In genomic region chr10:131025333-131025732, GRCh38 we compare ENCODE assay signal across 26 cellular contexts.
"Had no signal": no experiment of that assay in that cellular context is flagged by ENCODE, and none has a peak within 500 bp of the region (broad histone marks: within the 10 kb centered on the region; RNA-seq: fewer than 3 reads in every experiment).

No MANE protein-coding gene starts in this region.

- H3K4me3 ChIP-seq: adrenal gland, body of pancreas, colonic mucosa had no signal

- H3K27ac Mint-ChIP-seq: activated CD4-positive, alpha-beta memory T cell treated with anti-CD3 and anti-CD28 coated beads, Interleukin-2, amount 10 ng/mL, durations not matched to agents 7 days and 5 days; activated CD4-positive, alpha-beta T cell treated with anti-CD3 and anti-CD28 coated beads for 36 hours; activated CD4-positive, alpha-beta T cell treated with anti-CD3 and anti-CD28 coated beads, Interleukin-2, amount 10 ng/mL, durations not matched to agents 7 days and 5 days; activated naive CD4-positive, alpha-beta T cell treated with anti-CD3 and anti-CD28 coated beads for 36 hours; activated naive CD4-positive, alpha-beta T cell treated with anti-CD3 and anti-CD28 coated beads, Interleukin-2, amount 50 U/mL, for 24 hours; activated naive CD8-positive, alpha-beta T cell treated with anti-CD3 and anti-CD28 coated beads for 36 hours; activated naive CD8-positive, alpha-beta T cell treated with anti-CD3 and anti-CD28 coated beads, Interleukin-2, amount 50 U/mL, for 24 hours; activated T-cell treated with anti-CD3 and anti-CD28 coated beads, Interleukin-2, amount 50 U/mL, for 24 hours; activated T-cell treated with anti-CD3 and anti-CD28 coated beads, Interleukin-2, amount 50 U/mL, for 72 hours had no signal

- H3K27me3 Mint-ChIP-seq: activated CD4-positive, alpha-beta memory T cell treated with anti-CD3 and anti-CD28 coated beads, Interleukin-2, amount 10 ng/mL, durations not matched to agents 7 days and 5 days; activated CD4-positive, alpha-beta T cell treated with anti-CD3 and anti-CD28 coated beads, Interleukin-2, amount 10 ng/mL, durations not matched to agents 7 days and 5 days; activated naive CD4-positive, alpha-beta T cell treated with anti-CD3 and anti-CD28 coated beads, Interleukin-2, amount 50 U/mL, for 24 hours; activated naive CD8-positive, alpha-beta T cell treated with anti-CD3 and anti-CD28 coated beads for 36 hours; activated naive CD8-positive, alpha-beta T cell treated with anti-CD3 and anti-CD28 coated beads, Interleukin-2, amount 50 U/mL, for 24 hours; activated T-cell treated with anti-CD3 and anti-CD28 coated beads, Interleukin-2, amount 50 U/mL, for 24 hours had no signal

- ATAC-seq: activated CD4-positive, alpha-beta T cell treated with anti-CD3 and anti-CD28 coated beads for 36 hours; activated naive CD8-positive, alpha-beta T cell treated with anti-CD3 and anti-CD28 coated beads, Interleukin-2, amount 50 U/mL, for 24 hours; activated T-cell treated with anti-CD3 and anti-CD28 coated beads, Interleukin-2, amount 50 U/mL, for 72 hours; body of pancreas; esophagus mucosa had no signal

- FAIRE-seq: endometrium, frontal cortex had no signal

- H3K27ac ChIP-seq: adrenal gland, body of pancreas, colonic mucosa had no signal

- H3K27me3 ChIP-seq: adrenal gland, body of pancreas, colonic mucosa had no signal

- H3K9me3 Mint-ChIP-seq: activated CD4-positive, alpha-beta T cell treated with anti-CD3 and anti-CD28 coated beads, Interleukin-2, amount 10 ng/mL, durations not matched to agents 7 days and 5 days; activated naive CD4-positive, alpha-beta T cell treated with anti-CD3 and anti-CD28 coated beads for 36 hours; activated naive CD4-positive, alpha-beta T cell treated with anti-CD3 and anti-CD28 coated beads, Interleukin-2, amount 50 U/mL, for 24 hours; activated naive CD8-positive, alpha-beta T cell treated with anti-CD3 and anti-CD28 coated beads for 36 hours; activated naive CD8-positive, alpha-beta T cell treated with anti-CD3 and anti-CD28 coated beads, Interleukin-2, amount 50 U/mL, for 24 hours; activated T-cell treated with anti-CD3 and anti-CD28 coated beads, Interleukin-2, amount 50 U/mL, for 24 hours; activated T-cell treated with anti-CD3 and anti-CD28 coated beads, Interleukin-2, amount 50 U/mL, for 72 hours had no signal

- H3K36me3 ChIP-seq: adrenal gland, colonic mucosa had no signal

- H3K36me3 Mint-ChIP-seq: activated naive CD4-positive, alpha-beta T cell treated with anti-CD3 and anti-CD28 coated beads, Interleukin-2, amount 50 U/mL, for 24 hours; activated naive CD8-positive, alpha-beta T cell treated with anti-CD3 and anti-CD28 coated beads for 36 hours had no signal

- H3K4me1 ChIP-seq: adrenal gland, colonic mucosa had no signal

- H3K4me1 Mint-ChIP-seq: activated CD4-positive, alpha-beta memory T cell treated with anti-CD3 and anti-CD28 coated beads, Interleukin-2, amount 10 ng/mL, durations not matched to agents 7 days and 5 days; activated CD4-positive, alpha-beta T cell treated with anti-CD3 and anti-CD28 coated beads for 36 hours; activated CD4-positive, alpha-beta T cell treated with anti-CD3 and anti-CD28 coated beads, Interleukin-2, amount 10 ng/mL, durations not matched to agents 7 days and 5 days; activated naive CD4-positive, alpha-beta T cell treated with anti-CD3 and anti-CD28 coated beads, Interleukin-2, amount 50 U/mL, for 24 hours; activated naive CD8-positive, alpha-beta T cell treated with anti-CD3 and anti-CD28 coated beads for 36 hours; activated naive CD8-positive, alpha-beta T cell treated with anti-CD3 and anti-CD28 coated beads, Interleukin-2, amount 50 U/mL, for 24 hours had no signal

- H3K4me3 Mint-ChIP-seq: activated CD4-positive, alpha-beta memory T cell treated with anti-CD3 and anti-CD28 coated beads, Interleukin-2, amount 10 ng/mL, durations not matched to agents 7 days and 5 days; activated CD4-positive, alpha-beta T cell treated with anti-CD3 and anti-CD28 coated beads for 36 hours; activated CD4-positive, alpha-beta T cell treated with anti-CD3 and anti-CD28 coated beads, Interleukin-2, amount 10 ng/mL, durations not matched to agents 7 days and 5 days; activated naive CD4-positive, alpha-beta T cell treated with anti-CD3 and anti-CD28 coated beads for 36 hours; activated naive CD4-positive, alpha-beta T cell treated with anti-CD3 and anti-CD28 coated beads, Interleukin-2, amount 50 U/mL, for 24 hours; activated naive CD8-positive, alpha-beta T cell treated with anti-CD3 and anti-CD28 coated beads for 36 hours; activated naive CD8-positive, alpha-beta T cell treated with anti-CD3 and anti-CD28 coated beads, Interleukin-2, amount 50 U/mL, for 24 hours; activated T-cell treated with anti-CD3 and anti-CD28 coated beads, Interleukin-2, amount 50 U/mL, for 24 hours; activated T-cell treated with anti-CD3 and anti-CD28 coated beads, Interleukin-2, amount 50 U/mL, for 72 hours had no signal

- H3K9me3 ChIP-seq: adrenal gland, body of pancreas, colonic mucosa had no signal

- DNase-seq: activated CD4-positive, alpha-beta memory T cell treated with anti-CD3 and anti-CD28 coated beads, Interleukin-2, amount 10 ng/mL, durations not matched to agents 7 days and 5 days; activated CD4-positive, alpha-beta T cell treated with anti-CD3 and anti-CD28 coated beads for 36 hours; activated CD4-positive, alpha-beta T cell treated with anti-CD3 and anti-CD28 coated beads, Interleukin-2, amount 10 ng/mL, durations not matched to agents 7 days and 5 days; activated CD4-positive, alpha-beta T cell treated with anti-CD3 and anti-CD28 coated beads, Interleukin-2, amount 50 U/mL, for 4 hours; activated CD4-positive, CD25-positive, alpha-beta regulatory T cell; activated CD4-positive, CD25-positive, alpha-beta regulatory T cell treated with anti-CD3 and anti-CD28 coated beads, Interleukin-2, amount 50 U/mL, for 72 hours; activated CD8-positive, alpha-beta memory T cell treated with anti-CD3 and anti-CD28 coated beads, Interleukin-2, amount 50 U/mL, for 48 hours; activated effector memory CD4-positive, alpha-beta T cell treated with Interleukin-2 at 50 U/mL for 16 hours; activated naive CD4-positive, alpha-beta T cell treated with anti-CD3 and anti-CD28 coated beads for 36 hours; activated naive CD8-positive, alpha-beta T cell treated with anti-CD3 and anti-CD28 coated beads for 36 hours; activated naive CD8-positive, alpha-beta T cell treated with anti-CD3 and anti-CD28 coated beads, Interleukin-2, amount 50 U/mL, for 24 hours; activated T-cell treated with anti-CD3 and anti-CD28 coated beads for 4 hours; activated T-cell treated with anti-CD3 and anti-CD28 coated beads, Interleukin-2, amount 50 U/mL, for 24 hours; activated T-cell treated with anti-CD3 and anti-CD28 coated beads, Interleukin-2, amount 50 U/mL, for 72 hours; adrenal gland; amygdala; body of pancreas; caudate nucleus; colonic mucosa; effector CD8-positive, alpha-beta T cell; foreskin fibroblast; T-helper 2 cell had no signal
